ENCODE assay signal across 12 cellular contexts in genomic region chr11:62921573-62922188, GRCh38. TPM values are rescaled to one million over a fixed set of nuclear protein-coding genes. Genes with fewer than 3 reads are reported as not detected.
DNase-seq lines count a peak whose midpoint lies in the region; ATAC-seq, FAIRE-seq and TF ChIP-seq lines count a peak whose summit lies in the region.
"Had no signal": no experiment of that assay in that cellular context is flagged by ENCODE, and none has a peak within 500 bp of the region (broad histone marks: within the 10 kb centered on the region; RNA-seq: fewer than 3 reads in every experiment).

No MANE protein-coding gene starts in this region.

- 0 out of 2 replicates have a peak, but pooled peaks cover 6% of the 10 kb centered on the region for H3K4me1 Mint-ChIP-seq in HFFc6 (ENCODE audit: low read depth)
- H3K4me1 Mint-ChIP-seq in CD4-positive, alpha-beta T cell (ENCODE audit: low read depth), result peaks cover 27% of the 10 kb centered on the region

- CTCF ChIA-PET in K562 (lab: Yijun Ruan, JAX; ENCODE audit: low intra/inter-chr PET ratio), result interaction anchor here (1.7 kb wide), 1 partner anchor 15 kb away, joined by 4 read pairs; no protein-coding TSS in a partner anchor
- CTCF ChIA-PET in CD4-positive, alpha-beta T cell (lab: Charles Lee), result no interaction called here

- FAIRE-seq in K562 (lab: Jason Lieb, UNC), result no peak

- H3K27me3 Mint-ChIP-seq in HFFc6 (ENCODE audit: insufficient read depth), result peaks cover 49% of the 10 kb centered on the region
- peaks cover 77% of the 10 kb centered on the region for H3K27me3 Mint-ChIP-seq in CD4-positive, alpha-beta T cell

- TF ChIP-seq CTCF in HFFc6 (IDR thresholded peaks at IDR 0.05), result no peak
- TF ChIP-seq CTCF in K562 (IDR thresholded peaks at IDR 0.05 in 2 of 3, conservative IDR thresholded peaks at IDR 0.05 in 1 of 3; ENCODE audit: insufficient read depth in 2 of 3, low read depth in 1 of 3, low read length in 3 of 3), result no peak
- no peak for TF ChIP-seq CTCF in mucosa of descending colon (IDR thresholded peaks at IDR 0.05)
- TF ChIP-seq CTCF in GM13977 (IDR thresholded peaks at IDR 0.05; ENCODE audit: extremely low read depth, insufficient read depth, missing control alignments), result no peak
- no peak for TF ChIP-seq CTCF in CD4-positive, alpha-beta T cell (IDR thresholded peaks at IDR 0.05)

- peak; percentile 52 for DNase-seq in AG08395 (ENCODE audit: low spot score)
- DNase-seq in HFFc6, result peak; percentile 23
- DNase-seq in K562 (ENCODE audit: extremely low read depth in 1 of 4, low spot score in 3 of 4), result peak in 2 of 4 experiments; percentile 34 to 35
- peak in 2 of 3 donors; percentile 40 to 60 for DNase-seq in mucosa of descending colon
- no peak for DNase-seq in GM13977 (ENCODE audit: low spot score)
- no peak for DNase-seq in CD4-positive, alpha-beta T cell
- no peak for DNase-seq in hippocampal formation (lab: John Stamatoyannopoulos, UW)
- DNase-seq: DND-41, midbrain, T-cell had no signal

- H3K36me3 ChIP-seq in K562 (ENCODE audit: control insufficient read depth, insufficient read depth, low read length) (no peaks in the 10 kb centered on the region), mucosa of descending colon (ENCODE audit: low read depth) (no peaks in the 10 kb centered on the region)

- no peak overlapping the region for H3K27ac Mint-ChIP-seq in HFFc6
- H3K27ac Mint-ChIP-seq in CD4-positive, alpha-beta T cell, result no peak overlapping the region
- H3K27ac Mint-ChIP-seq: T-cell had no signal

- H3K79me2 ChIP-seq in K562 (ENCODE audit: control insufficient read depth, insufficient read depth, low read length), result no peaks in the 10 kb centered on the region

- H3K27ac ChIP-seq in K562 (ENCODE audit: extremely low read depth, low read depth, low read length), result no peak overlapping the region
- H3K27ac ChIP-seq in CD4-positive, alpha-beta T cell (ENCODE audit: low read depth, low read length), result no peak overlapping the region
- H3K27ac ChIP-seq: epithelial cell of prostate had no signal

- H3K9me3 Mint-ChIP-seq in HFFc6, result no peaks in the 10 kb centered on the region
- no peaks in the 10 kb centered on the region for H3K9me3 Mint-ChIP-seq in CD4-positive, alpha-beta T cell
- H3K9me3 Mint-ChIP-seq: T-cell had no signal

- H3K4me3 Mint-ChIP-seq in HFFc6, result no peak overlapping the region
- H3K4me3 Mint-ChIP-seq in CD4-positive, alpha-beta T cell, result no peak overlapping the region

- H3K4me3 ChIP-seq in K562 (no peak overlapping the region), mucosa of descending colon (no peak overlapping the region)

- POLR2A ChIA-PET in K562 (lab: Yijun Ruan, JAX), result interaction anchor here (0.8 kb wide), 1 partner anchor 13 kb away, joined by 5 read pairs; no protein-coding TSS in a partner anchor
- POLR2A ChIA-PET in CD4-positive, alpha-beta T cell (lab: Charles Lee), result no interaction called here

- no peak for TF ChIP-seq RAD21 in K562 (CRISPR knock-in tag; conservative IDR thresholded peaks at IDR 0.05 in 1 of 2, IDR thresholded peaks at IDR 0.05 in 1 of 2)

- intact Hi-C loops in K562 (cut with micrococcal nuclease), result no loop called here
- intact Hi-C loops in mucosa of descending colon (cut with DNase I, micrococcal nuclease), result no loop called here
- intact Hi-C loops in CD4-positive, alpha-beta T cell (cut with DNase I, micrococcal nuclease), result no loop called here

- ATAC-seq in K562 (no peak; the same call in 2 of the 3 replicates), mucosa of descending colon (peak; percentile 75), GM19023 (IDR thresholded peaks at IDR 0.05; ENCODE audit: unreplicated experiment) (no peak)
- ATAC-seq in CD4-positive, alpha-beta T cell (ENCODE audit: poor library complexity), result no peak
- ATAC-seq: T-cell had no signal

- no TSS peak for BruUV-seq in K562 (replicated peaks; lab: Mats Ljungman, UMichigan)

- H2AFZ ChIP-seq in K562 (ENCODE audit: low read depth, low read length), result no peak overlapping the region

- H3K4me1 ChIP-seq in K562 (replicated peaks in 1 of 2; ENCODE audit: control insufficient read depth in 2 of 2, insufficient read depth in 2 of 2, low read length in 2 of 2) (peaks cover 19 to 59% of the 10 kb centered on the region in 2 experiments), mucosa of descending colon (ENCODE audit: low read depth) (peaks cover 25% of the 10 kb centered on the region)

- H3K27me3 ChIP-seq in K562 (ENCODE audit: control insufficient read depth in 2 of 2, insufficient read depth in 2 of 2, low read length in 2 of 2), result peaks cover 14 to 29% of the 10 kb centered on the region in 2 experiments; a peak in 4 of 5 replicates
- peaks cover 33% of the 10 kb centered on the region for H3K27me3 ChIP-seq in CD4-positive, alpha-beta T cell (ENCODE audit: control insufficient read depth, insufficient read depth, low read length)

- H3K9ac ChIP-seq in K562 (ENCODE audit: insufficient read depth in 1 of 2, low read depth in 2 of 2, low read length in 2 of 2), result peak overlapping the region in 1 of 2 experiments; percentile 38; a peak in 1 of 4 replicates

- WGBS in K562 (ENCODE audit: insufficient coverage, low coverage, missing lambda C conversion rate), result 11% methylated on average over 13 of the region's 19 CpGs

- no peak for TF ChIP-seq POLR2A in K562 (conservative IDR thresholded peaks at IDR 0.05)

- no peaks in the 10 kb centered on the region for H3K9me1 ChIP-seq in K562 (ENCODE audit: control insufficient read depth, insufficient read depth, low read length)

- no peaks in the 10 kb centered on the region for H3K36me3 Mint-ChIP-seq in HFFc6 (ENCODE audit: low read depth)
- H3K36me3 Mint-ChIP-seq in CD4-positive, alpha-beta T cell (ENCODE audit: low read depth), result no peaks in the 10 kb centered on the region
- H3K36me3 Mint-ChIP-seq: T-cell had no signal

- H4K20me1 ChIP-seq in K562 (replicated peaks; ENCODE audit: control insufficient read depth, insufficient read depth, low read length), result peaks cover 10% of the 10 kb centered on the region; the same call in 1 of the 2 replicates

- in situ Hi-C loops in K562 (cut with MboI) (no loop called here), GM13977 (cut with MboI; ENCODE audit: low pct_unique_long_range_greater_than_20kb, low sequenced_read_pairs, unreplicated experiment) (no loop called here)

- H3K4me2 ChIP-seq in K562 (ENCODE audit: insufficient read depth, low read length), result no peak overlapping the region

- TF ChIP-seq EP300 in K562 (IDR thresholded peaks at IDR 0.05; ENCODE audit: low read length), result no peak

- H3K9me3 ChIP-seq in K562 (replicated peaks; ENCODE audit: control insufficient read depth, insufficient read depth, low read depth, low read length) (no peaks in the 10 kb centered on the region), mucosa of descending colon (no peaks in the 10 kb centered on the region)
- H3K9me3 ChIP-seq in CD4-positive, alpha-beta T cell (ENCODE audit: control insufficient read depth, low read length), result no peaks in the 10 kb centered on the region

RNA-seq across cellular contexts. Expression of gene CHRM1, which starts 0.5 kb away (rescaled TPM):
- not detected for total RNA-seq in HFFc6 (2021; fragmentation: NEBNext Ultra II Directional; extraction: Animal tissue kit (Norgen Biotek cat#: 25700))
- not detected in 2 replicates for total RNA-seq in K562 (2011; cell fraction: chromatin; rRNA removed; ENCODE audit: low replicate concordance)
- not detected in 2 replicates for total RNA-seq in K562 (2011; cell fraction: nucleolus; rRNA removed)
- total RNA-seq in K562 (2011; cell fraction: nucleoplasm; rRNA removed), result not detected in 2 replicates
- total RNA-seq in K562 (2014; rRNA removed) (not detected in 2 replicates), K562 (2014; rRNA removed; fragmentation: Illumina TruSeq; extraction: Trizol) (not detected in 2 replicates), K562 (2015; rRNA removed; fragmentation: Illumina TruSeq; extraction: Trizol) (not detected in 2 replicates), K562 (2021) (not detected in 2 replicates), mucosa of descending colon (1 to 10 TPM in 1 of 3 donors, under 1 TPM in 2; 0.89 to 1.4 (median 0.96) TPM)
- polyA plus RNA-seq in K562 (2011; rRNA removed) (not detected in 2 replicates), K562 (2014; fragmentation: Illumina TruSeq; extraction: Trizol) (not detected in 2 replicates), K562 (2014; fragmentation: Nextera tagmentation; extraction: Ambion mirVana) (not detected), K562 (2014; rRNA removed) (not detected in 2 replicates)
- polyA plus RNA-seq in K562 (2011; cell fraction: cytosol; rRNA removed), result not detected in 2 replicates
- not detected in 2 replicates for polyA plus RNA-seq in K562 (2011; cell fraction: nucleus; rRNA removed)
- polyA plus RNA-seq in K562 (2012), result not detected in 2 replicates
- polyA minus RNA-seq in K562 (2011; rRNA and poly(A)+ RNA removed), result not detected in 2 replicates
- polyA minus RNA-seq in K562 (2011; cell fraction: cytosol; rRNA and poly(A)+ RNA removed), result not detected in 2 replicates
- not detected in 2 replicates for polyA minus RNA-seq in K562 (2011; cell fraction: nucleus; rRNA and poly(A)+ RNA removed)
- total RNA-seq in CD4-positive, alpha-beta T cell, result not detected
- total RNA-seq: T-cell had no signal

RNA-seq across cellular contexts. Expression of gene SLC3A2, which starts 41.0 kb away (rescaled TPM):
- 100 to 1,000 TPM; 140 to 206 (median 180) TPM for total RNA-seq in HFFc6 (2021; fragmentation: NEBNext Ultra II Directional; extraction: Animal tissue kit (Norgen Biotek cat#: 25700))
- total RNA-seq in K562 (2011; cell fraction: chromatin; rRNA removed; ENCODE audit: low replicate concordance), result 762 and 871 TPM in 2 replicates
- 808 and 809 TPM in 2 replicates for total RNA-seq in K562 (2011; cell fraction: nucleolus; rRNA removed)
- 628 and 726 TPM in 2 replicates for total RNA-seq in K562 (2011; cell fraction: nucleoplasm; rRNA removed)
- 245 and 289 TPM in 2 replicates for total RNA-seq in K562 (2014; rRNA removed)
- total RNA-seq in K562 (2014; rRNA removed; fragmentation: Illumina TruSeq; extraction: Trizol), result 214 and 276 TPM in 2 replicates
- 120 and 132 TPM in 2 replicates for total RNA-seq in K562 (2015; rRNA removed; fragmentation: Illumina TruSeq; extraction: Trizol)
- 255 and 276 TPM in 2 replicates for total RNA-seq in K562 (2021)
- 282 and 323 TPM in 2 replicates for polyA plus RNA-seq in K562 (2011; rRNA removed)
- polyA plus RNA-seq in K562 (2011; cell fraction: cytosol; rRNA removed), result 289 and 316 TPM in 2 replicates
- 1,169 and 1,253 TPM in 2 replicates for polyA plus RNA-seq in K562 (2011; cell fraction: nucleus; rRNA removed)
- 196 and 375 TPM in 2 replicates for polyA plus RNA-seq in K562 (2012)
- 183 and 221 TPM in 2 replicates for polyA plus RNA-seq in K562 (2014; fragmentation: Illumina TruSeq; extraction: Trizol)
- polyA plus RNA-seq in K562 (2014; fragmentation: Nextera tagmentation; extraction: Ambion mirVana), result 10 to 100 TPM; 20.0 to 39.7 TPM
- 254 and 296 TPM in 2 replicates for polyA plus RNA-seq in K562 (2014; rRNA removed)
- polyA minus RNA-seq in K562 (2011; rRNA and poly(A)+ RNA removed), result 168 and 173 TPM in 2 replicates
- polyA minus RNA-seq in K562 (2011; cell fraction: cytosol; rRNA and poly(A)+ RNA removed), result 167 and 196 TPM in 2 replicates
- 164 and 348 TPM in 2 replicates for polyA minus RNA-seq in K562 (2011; cell fraction: nucleus; rRNA and poly(A)+ RNA removed)
- 100 to 1,000 TPM; 116 to 127 (median 124) TPM for total RNA-seq in mucosa of descending colon
- 100 to 1,000 TPM; 231 to 234 TPM for total RNA-seq in CD4-positive, alpha-beta T cell

Comparison
In these comparisons a context has a peak if more than half of its experiments do, and no peak if none do; other contexts are left out.
1. DNase-seq: peak in AG08395 (single experiment), HFFc6 (single experiment) and mucosa of descending colon (2 of 3); none in GM13977 (single experiment), CD4-positive, alpha-beta T cell (0 of 10) and hippocampal formation (0 of 2).